Comparison of ENCODE assay signal across 8 cellular contexts in the genomic region with DNA sequence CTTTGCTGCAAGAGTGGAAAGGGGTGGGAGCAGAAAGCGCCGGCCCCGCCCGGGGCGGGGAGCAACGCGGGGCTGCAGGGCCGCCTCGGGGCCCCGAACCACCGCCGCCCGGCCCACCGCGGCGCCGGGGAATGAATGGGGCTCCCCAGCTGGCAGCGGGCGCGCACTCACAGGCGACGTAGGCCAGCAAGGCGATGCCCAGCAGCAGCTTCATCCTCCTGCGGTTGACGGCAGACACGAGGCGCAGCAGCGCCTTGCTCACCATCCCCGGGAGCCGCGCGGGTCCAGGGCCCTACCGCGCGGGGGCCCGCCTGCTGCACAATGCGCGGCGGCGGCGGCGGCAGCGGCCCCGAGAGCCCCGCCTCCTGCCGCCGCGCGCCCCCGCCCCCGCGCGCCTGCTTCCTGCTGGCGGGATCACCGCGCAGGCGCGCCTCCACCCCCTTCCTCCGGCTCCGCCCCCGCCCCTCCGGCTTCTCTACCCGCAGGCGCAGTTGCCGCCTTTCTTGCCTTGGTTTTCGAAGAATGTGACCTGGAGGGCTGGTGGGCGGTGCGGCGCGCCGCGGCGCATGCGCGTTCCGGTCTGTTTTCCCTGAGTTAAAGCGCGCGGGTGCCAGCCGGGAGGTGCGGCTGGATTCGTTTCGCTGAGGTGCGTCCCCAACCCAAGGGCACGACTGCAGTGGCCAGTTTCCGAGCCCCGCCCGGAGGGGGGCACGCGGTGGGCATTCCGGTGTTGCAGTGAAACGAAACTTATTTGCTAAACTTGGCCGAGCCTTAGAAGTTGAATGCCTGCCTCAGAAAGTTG. TPM values are rescaled to one million over a fixed set of nuclear protein-coding genes. Genes with fewer than 3 reads are reported as not detected.
DNase-seq lines count a peak whose midpoint lies in the region; ATAC-seq and TF ChIP-seq lines count a peak whose summit lies in the region.

Gene UXS1, minus strand, starts transcription at position 325 of the 802 bp plus-strand sequence. Its CDS starts 60 bp downstream, at position 265.

- WGBS in thymus = under 1% methylated on average over 93 of the region's 93 CpGs

- H3K27ac Mint-ChIP-seq in activated naive CD8-positive, alpha-beta T cell treated with anti-CD3 and anti-CD28 coated beads for 36 hours = peak within 1 kb of the TSS; percentile 83
- H3K27ac Mint-ChIP-seq in glutamatergic neuron (ENCODE audit: unreplicated experiment) (peak within 1 kb of the TSS; percentile 29), osteocyte (ENCODE audit: unreplicated experiment) (peak within 1 kb of the TSS; percentile 83)

- no peaks in the 10 kb centered on the region for H3K27me3 ChIP-seq in thymus (ENCODE audit: control insufficient read depth, insufficient read depth)

- H3K9me3 Mint-ChIP-seq in activated naive CD8-positive, alpha-beta T cell treated with anti-CD3 and anti-CD28 coated beads for 36 hours = no peaks in the 10 kb centered on the region
- H3K9me3 Mint-ChIP-seq in glutamatergic neuron (ENCODE audit: unreplicated experiment) (peaks cover 3% of the 10 kb centered on the region), osteocyte (ENCODE audit: unreplicated experiment) (no peaks in the 10 kb centered on the region)

- no peaks in the 10 kb centered on the region for H3K9me3 ChIP-seq in thymus (ENCODE audit: control insufficient read depth)

- no peaks in the 10 kb centered on the region for H3K36me3 ChIP-seq in thymus (ENCODE audit: control insufficient read depth, insufficient read depth)

- peak within 1 kb of the TSS; percentile 61 for H3K4me3 ChIP-seq in thymus (ENCODE audit: low read length)

- H3K36me3 Mint-ChIP-seq in activated naive CD8-positive, alpha-beta T cell treated with anti-CD3 and anti-CD28 coated beads for 36 hours = peaks cover 27% of the 10 kb centered on the region
- peaks cover 4% of the 10 kb centered on the region for H3K36me3 Mint-ChIP-seq in glutamatergic neuron (ENCODE audit: unreplicated experiment)
- no peaks in the 10 kb centered on the region for H3K36me3 Mint-ChIP-seq in osteocyte (ENCODE audit: unreplicated experiment)

- peak within 1 kb of the TSS; percentile 82 for H3K4me3 Mint-ChIP-seq in activated naive CD8-positive, alpha-beta T cell treated with anti-CD3 and anti-CD28 coated beads for 36 hours
- H3K4me3 Mint-ChIP-seq in glutamatergic neuron (ENCODE audit: unreplicated experiment) = peak within 1 kb of the TSS; percentile 78
- peak within 1 kb of the TSS; percentile 90 for H3K4me3 Mint-ChIP-seq in osteocyte (ENCODE audit: unreplicated experiment)

- TF ChIP-seq CTCF in GM10248 (IDR thresholded peaks at IDR 0.05; ENCODE audit: control extremely low read depth, extremely low read depth, low read depth, missing control alignments) = no peak
- TF ChIP-seq CTCF in glutamatergic neuron (IDR thresholded peaks at IDR 0.05; ENCODE audit: partially characterized antibody, unreplicated experiment) = no peak
- no peak for TF ChIP-seq CTCF in osteocyte (IDR thresholded peaks at IDR 0.05)

- H3K4me1 ChIP-seq in thymus (ENCODE audit: control insufficient read depth, insufficient read depth, low read length) = peaks cover 15% of the 10 kb centered on the region

- H3K4me1 Mint-ChIP-seq in activated naive CD8-positive, alpha-beta T cell treated with anti-CD3 and anti-CD28 coated beads for 36 hours = peaks cover 38% of the 10 kb centered on the region
- H3K4me1 Mint-ChIP-seq in glutamatergic neuron (ENCODE audit: low read depth, unreplicated experiment) (peaks cover 13% of the 10 kb centered on the region), osteocyte (ENCODE audit: unreplicated experiment) (peaks cover 39% of the 10 kb centered on the region)

- peak within 1 kb of the TSS; percentile 67 for H3K27ac ChIP-seq in thymus (ENCODE audit: low read depth)

- no peaks in the 10 kb centered on the region for H3K27me3 Mint-ChIP-seq in activated naive CD8-positive, alpha-beta T cell treated with anti-CD3 and anti-CD28 coated beads for 36 hours
- H3K27me3 Mint-ChIP-seq in glutamatergic neuron (ENCODE audit: unreplicated experiment) (peaks cover 8% of the 10 kb centered on the region), osteocyte (ENCODE audit: unreplicated experiment) (no peaks in the 10 kb centered on the region)

- POLR2A ChIA-PET in GM10248 (lab: Yijun Ruan, JAX) = interaction anchor here (1.6 kb wide), 1 partner anchor 56 kb away, joined by 4 read pairs; no protein-coding TSS in a partner anchor

- peak; percentile 98 for DNase-seq in GM10248 (ENCODE audit: extremely low spot score)
- DNase-seq in NCI-H1105 (lab: John Stamatoyannopoulos, UW) = peak; percentile 94
- DNase-seq in SKM-1 treated with dmso at 0.1 percent for 144 hours (lab: John Stamatoyannopoulos, UW; ENCODE audit: unreplicated experiment) = peak; percentile 89
- DNase-seq in activated naive CD8-positive, alpha-beta T cell treated with anti-CD3 and anti-CD28 coated beads for 36 hours = peak; percentile 97
- DNase-seq in glutamatergic neuron = peak; percentile 98
- peak; percentile 99 for DNase-seq in osteocyte (ENCODE audit: extremely low spot score, unreplicated experiment)

- CTCF ChIA-PET in GM10248 (lab: Yijun Ruan, JAX) = interaction anchor here (1.2 to 1.5 kb wide), 3 partner anchors 15 to 89 kb away, joined by 3 to 8 read pairs (median 4); no protein-coding TSS in a partner anchor

- ATAC-seq in HG02623 (IDR thresholded peaks at IDR 0.05; ENCODE audit: unreplicated experiment) = peak; percentile 65

RNA-seq across cellular contexts. Expression of gene UXS1, which starts in this region (rescaled TPM):
- total RNA-seq in activated naive CD8-positive, alpha-beta T cell treated with anti-CD3 and anti-CD28 coated beads for 36 hours = 10 to 100 TPM; 43.4 to 44.5 TPM
- total RNA-seq in glutamatergic neuron (ENCODE audit: unreplicated experiment) (68.3 TPM), osteocyte (22.5 and 23.2 TPM in 2 replicates)
- polyA plus RNA-seq in thymus = 21.6 TPM

Comparison
In these comparisons a context has a peak if more than half of its experiments do, and no peak if none do; other contexts are left out.
1. Peak in every context shown above with its lines: DNase-seq, ATAC-seq, H3K4me3 ChIP-seq and H3K27ac ChIP-seq.
2. H3K27ac Mint-ChIP-seq: peak in every context shown above with its lines; median percentile 83 in activated naive CD8-positive, alpha-beta T cell treated with anti-CD3 and anti-CD28 coated beads for 36 hours; 83 in osteocyte; 29 in glutamatergic neuron.